8 cellular contexts compared by ENCODE assay signal in genomic region chr11:128318856-128319474, GRCh38.
DNase-seq lines count a peak whose midpoint lies in the region; ATAC-seq and TF ChIP-seq lines count a peak whose summit lies in the region.

No MANE protein-coding gene starts in this region.

- intact Hi-C loops in thyroid gland (cut with DNase I) = no loop called here

- no peaks in the 10 kb centered on the region for H3K36me3 ChIP-seq in thyroid gland

- TF ChIP-seq POLR2A in thyroid gland (IDR thresholded peaks at IDR 0.05) = no peak

- 73 to 81% methylated on average over 8 of the region's 8 CpGs for WGBS in thyroid gland, 2 donors

- no peak for TF ChIP-seq CTCF in thyroid gland (IDR thresholded peaks at IDR 0.05)

- ATAC-seq in HG03135 (IDR thresholded peaks at IDR 0.05; ENCODE audit: unreplicated experiment) = peak; percentile 91

- no peak overlapping the region for H3K4me3 ChIP-seq in thyroid gland (replicated peaks in 1 of 3)

- peak; percentile 55 for DNase-seq in GM19238 (ENCODE audit: insufficient read length, low spot score)
- DNase-seq in activated T-cell treated with anti-CD3 and anti-CD28 coated beads, Interleukin-2, amount 50 U/mL, for 1 hour = peak; percentile 63
- DNase-seq in stimulated activated CD4-positive, alpha-beta T cell treated with anti-CD3 and anti-CD28 coated beads, Interleukin-1b, Interleukin-23, amount 100 ng/mL, for 48 hours = peak; percentile 84
- no peak for DNase-seq in NCI-H1105 (lab: John Stamatoyannopoulos, UW)
- DNase-seq in GM03348 (ENCODE audit: low spot score) = no peak
- no peak for DNase-seq in thyroid gland
- no peak for DNase-seq in D341Med (ENCODE audit: low spot score)

- H3K27ac ChIP-seq in thyroid gland = no peak overlapping the region

- H3K27me3 ChIP-seq in thyroid gland = no peaks in the 10 kb centered on the region

- H3K4me1 ChIP-seq in thyroid gland = peaks cover under 1 to 12% of the 10 kb centered on the region in 2 donors

- H3K9me3 ChIP-seq in thyroid gland = no peaks in the 10 kb centered on the region

Comparison
In these comparisons a context has a peak if more than half of its experiments do, and no peak if none do; other contexts are left out.
1. DNase-seq: peak in GM19238 (single experiment), activated T-cell treated with anti-CD3 and anti-CD28 coated beads, Interleukin-2, amount 50 U/mL, for 1 hour (single experiment) and stimulated activated CD4-positive, alpha-beta T cell treated with anti-CD3 and anti-CD28 coated beads, Interleukin-1b, Interleukin-23, amount 100 ng/mL, for 48 hours (single experiment); none in NCI-H1105 (single experiment), GM03348 (single experiment), thyroid gland (0 of 2) and D341Med (single experiment).